In the genomic region with DNA sequence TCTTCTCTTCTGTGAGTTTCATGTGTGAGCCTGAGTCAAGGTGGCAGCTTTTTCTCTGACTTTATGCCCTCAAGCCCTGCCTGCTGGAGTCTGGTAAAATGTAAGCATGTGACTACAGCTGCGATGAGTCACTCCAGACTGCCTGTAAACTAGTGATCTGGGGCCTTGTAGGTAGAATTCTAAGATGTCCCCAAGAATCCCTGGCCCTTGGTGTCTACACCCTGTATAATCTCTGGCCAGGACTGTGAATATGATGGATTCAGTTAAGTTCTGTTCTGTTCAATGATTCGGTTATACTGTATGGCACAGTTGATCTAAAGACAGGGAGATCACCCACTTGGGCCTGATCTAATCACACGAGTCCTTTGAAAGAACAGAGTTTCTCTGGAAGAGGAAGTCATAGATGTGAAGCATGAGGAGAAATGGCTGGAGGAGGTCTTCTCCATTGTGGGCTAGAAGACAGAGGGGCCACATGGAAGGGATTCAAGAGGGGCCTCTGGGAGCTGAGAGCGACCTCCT, we compare ENCODE assay signal across 1 cellular context.
TF ChIP-seq lines count a peak whose summit lies in the region.

No MANE protein-coding gene starts in this region.

TF ChIP-seq in HepG2, 621 proteins besides CTCF, POLR2A, EP300 and RAD21 (continued from another document):
- TF ChIP-seq, protein P1, sequence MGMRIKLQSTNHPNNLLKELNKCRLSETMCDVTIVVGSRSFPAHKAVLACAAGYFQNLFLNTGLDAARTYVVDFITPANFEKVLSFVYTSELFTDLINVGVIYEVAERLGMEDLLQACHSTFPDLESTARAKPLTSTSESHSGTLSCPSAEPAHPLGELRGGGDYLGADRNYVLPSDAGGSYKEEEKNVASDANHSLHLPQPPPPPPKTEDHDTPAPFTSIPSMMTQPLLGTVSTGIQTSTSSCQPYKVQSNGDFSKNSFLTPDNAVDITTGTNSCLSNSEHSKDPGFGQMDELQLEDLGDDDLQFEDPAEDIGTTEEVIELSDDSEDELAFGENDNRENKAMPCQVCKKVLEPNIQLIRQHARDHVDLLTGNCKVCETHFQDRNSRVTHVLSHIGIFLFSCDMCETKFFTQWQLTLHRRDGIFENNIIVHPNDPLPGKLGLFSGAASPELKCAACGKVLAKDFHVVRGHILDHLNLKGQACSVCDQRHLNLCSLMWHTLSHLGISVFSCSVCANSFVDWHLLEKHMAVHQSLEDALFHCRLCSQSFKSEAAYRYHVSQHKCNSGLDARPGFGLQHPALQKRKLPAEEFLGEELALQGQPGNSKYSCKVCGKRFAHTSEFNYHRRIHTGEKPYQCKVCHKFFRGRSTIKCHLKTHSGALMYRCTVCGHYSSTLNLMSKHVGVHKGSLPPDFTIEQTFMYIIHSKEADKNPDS (CRISPR knock-in tag; IDR thresholded peaks at IDR 0.05), result no peak
- TF ChIP-seq FOSL2 (CRISPR knock-in tag; IDR thresholded peaks at IDR 0.05), result peak; percentile 46
